In genomic region chr15:97817266-97817890, GRCh38 we compare ENCODE assay signal across 22 cellular contexts.
"Had no signal": no experiment of that assay in that cellular context is flagged by ENCODE, and none has a peak within 500 bp of the region (broad histone marks: within the 10 kb centered on the region; RNA-seq: fewer than 3 reads in every experiment).

No MANE protein-coding gene starts in this region.

- H3K27me3 ChIP-seq: brain microvascular endothelial cell, cardiac muscle cell, SJCRH30 had no signal

- ATAC-seq: activated CD4-positive, CD25-positive, alpha-beta regulatory T cell treated with anti-CD3 and anti-CD28 coated beads, Interleukin-2, amount 50 U/mL, for 24 hours; activated T-helper 17 cell treated with anti-CD3 and anti-CD28 coated beads, Interleukin-2, amount 50 U/mL, for 72 hours had no signal

- DNase-seq: activated CD4-positive, alpha-beta memory T cell treated with anti-CD3 and anti-CD28 coated beads for 36 hours; activated CD4-positive, alpha-beta T cell treated with anti-CD3 and anti-CD28 coated beads for 48 hours; activated CD8-positive, alpha-beta memory T cell treated with anti-CD3 and anti-CD28 coated beads for 24 hours; activated gamma-delta T cell treated with Interleukin-2 at 50 U/mL for 16 hours; activated naive CD4-positive, alpha-beta T cell treated with anti-CD3 and anti-CD28 coated beads, Interleukin-2, amount 10 ng/mL, durations not matched to agents 7 days and 5 days; activated naive CD8-positive, alpha-beta T cell treated with anti-CD3 and anti-CD28 coated beads for 36 hours; activated T-cell treated with anti-CD3 and anti-CD28 coated beads, Interleukin-2, amount 50 U/mL, for 48 hours; brain microvascular endothelial cell; cerebellar nuclear complex; NCI-H1105 treated with DMSO at 0.1 percent for 48 hours; NCI-H1436 treated with DMSO at 0.1 percent for 48 hours; NCI-H187; NCI-H2081; NCI-H446; Right ventricle myocardium superior; SK-N-SH had no signal

- H3K9me3 ChIP-seq: SJCRH30, SK-N-SH had no signal

- H3K27ac ChIP-seq: brain microvascular endothelial cell, cardiac muscle cell, RWPE1, SJCRH30 had no signal

- H3K27ac Mint-ChIP-seq: activated CD4-positive, alpha-beta memory T cell treated with anti-CD3 and anti-CD28 coated beads for 36 hours; activated naive CD4-positive, alpha-beta T cell treated with anti-CD3 and anti-CD28 coated beads, Interleukin-2, amount 10 ng/mL, durations not matched to agents 7 days and 5 days; activated naive CD8-positive, alpha-beta T cell treated with anti-CD3 and anti-CD28 coated beads for 36 hours; activated T-helper 17 cell treated with anti-CD3 and anti-CD28 coated beads, Interleukin-2, amount 50 U/mL, for 72 hours; T-helper 2 cell treated with Interferon-gamma antibody and Interleukin-4, amounts not matched to agents 5 μg/mL and 100 μg/mL, for 36 hours had no signal

- H3K27me3 Mint-ChIP-seq: activated CD4-positive, alpha-beta memory T cell treated with anti-CD3 and anti-CD28 coated beads for 36 hours; activated naive CD4-positive, alpha-beta T cell treated with anti-CD3 and anti-CD28 coated beads, Interleukin-2, amount 10 ng/mL, durations not matched to agents 7 days and 5 days had no signal

- H3K9me3 Mint-ChIP-seq: activated naive CD4-positive, alpha-beta T cell treated with anti-CD3 and anti-CD28 coated beads, Interleukin-2, amount 10 ng/mL, durations not matched to agents 7 days and 5 days; activated naive CD8-positive, alpha-beta T cell treated with anti-CD3 and anti-CD28 coated beads for 36 hours had no signal

- H3K4me3 ChIP-seq: cardiac muscle cell, SJCRH30 had no signal

- H3K36me3 Mint-ChIP-seq: activated CD4-positive, alpha-beta memory T cell treated with anti-CD3 and anti-CD28 coated beads for 36 hours; activated naive CD4-positive, alpha-beta T cell treated with anti-CD3 and anti-CD28 coated beads, Interleukin-2, amount 10 ng/mL, durations not matched to agents 7 days and 5 days; activated naive CD8-positive, alpha-beta T cell treated with anti-CD3 and anti-CD28 coated beads for 36 hours had no signal

- H3K4me2 ChIP-seq: SK-N-SH had no signal

- H3K4me3 Mint-ChIP-seq: activated CD4-positive, alpha-beta memory T cell treated with anti-CD3 and anti-CD28 coated beads for 36 hours; activated naive CD4-positive, alpha-beta T cell treated with anti-CD3 and anti-CD28 coated beads, Interleukin-2, amount 10 ng/mL, durations not matched to agents 7 days and 5 days; activated naive CD8-positive, alpha-beta T cell treated with anti-CD3 and anti-CD28 coated beads for 36 hours; activated T-helper 17 cell treated with anti-CD3 and anti-CD28 coated beads, Interleukin-2, amount 50 U/mL, for 72 hours; T-helper 2 cell treated with Interferon-gamma antibody and Interleukin-4, amounts not matched to agents 5 μg/mL and 100 μg/mL, for 36 hours had no signal

- H3K4me1 ChIP-seq: SJCRH30 had no signal

- H3K36me3 ChIP-seq: brain microvascular endothelial cell, cardiac muscle cell, SJCRH30 had no signal

- H3K9ac ChIP-seq: SK-N-SH had no signal

- H3K4me1 Mint-ChIP-seq: activated naive CD8-positive, alpha-beta T cell treated with anti-CD3 and anti-CD28 coated beads for 36 hours; activated T-helper 17 cell treated with anti-CD3 and anti-CD28 coated beads, Interleukin-2, amount 50 U/mL, for 72 hours had no signal
